ENCODE assay signal across 26 cellular contexts in genomic region chr10:124070666-124071065, GRCh38.
"Had no signal": no experiment of that assay in that cellular context is flagged by ENCODE, and none has a peak within 500 bp of the region (broad histone marks: within the 10 kb centered on the region; RNA-seq: fewer than 3 reads in every experiment).

No MANE protein-coding gene starts in this region.

- DNase-seq: colonic mucosa; effector CD4-positive, alpha-beta T cell; endodermal cell; erythroblast; foreskin melanocyte; heart left ventricle; hippocampal formation; left colon; left ventricle myocardium superior; mesenchymal stem cell; midbrain; occipital lobe; psoas muscle; retina; stimulated activated CD4-positive, alpha-beta T cell treated with anti-CD3 and anti-CD28 coated beads, Interleukin-2, amount 100 ng/mL, for 24 hours; stimulated activated CD4-positive, alpha-beta T cell treated with anti-CD3 and anti-CD28 coated beads, Interleukin-4, amount 100 ng/mL, for 4 hours; stimulated activated naive B cell treated with anti-CD40 and anti-IgM and Interleukin-4, amounts not matched to agents 10 μg/mL and 1 μg/mL and 100 μg/mL, for 72 hours; stimulated activated naive CD8-positive, alpha-beta T cell treated with anti-CD3 and anti-CD28 coated beads, Interleukin-15, amount 100 ng/mL, for 72 hours; substantia nigra; transverse colon had no signal

- H3K27me3 ChIP-seq: colonic mucosa, neural progenitor cell had no signal

- H3K36me3 Mint-ChIP-seq: natural killer cell treated with Interleukin-12 subunit alpha and Interleukin-12 subunit beta and Interleukin-15 and Interleukin-18, amount 100 ng/mL, for 72 hours had no signal

- H3K36me3 ChIP-seq: colonic mucosa, heart left ventricle, neural progenitor cell, thoracic aorta, transverse colon had no signal

- H3K79me2 ChIP-seq: parathyroid adenoma had no signal

- H2AFZ ChIP-seq: neural progenitor cell, parathyroid adenoma had no signal

- H3K9me3 Mint-ChIP-seq: endodermal cell; natural killer cell treated with Interleukin-12 subunit alpha and Interleukin-12 subunit beta and Interleukin-15 and Interleukin-18, amount 100 ng/mL, for 72 hours; stimulated activated naive B cell treated with anti-CD40 and anti-IgM and Interleukin-4, amounts not matched to agents 10 μg/mL and 1 μg/mL and 100 μg/mL, for 72 hours; stimulated activated naive CD8-positive, alpha-beta T cell treated with anti-CD3 and anti-CD28 coated beads, Interleukin-15, amount 100 ng/mL, for 72 hours had no signal

- H3K4me1 ChIP-seq: parathyroid adenoma had no signal

- H3K4me3 Mint-ChIP-seq: endodermal cell; natural killer cell treated with Interleukin-12 subunit alpha and Interleukin-12 subunit beta and Interleukin-15 and Interleukin-18, amount 100 ng/mL, for 72 hours; neural progenitor cell; stimulated activated naive B cell treated with anti-CD40 and anti-IgM and Interleukin-4, amounts not matched to agents 10 μg/mL and 1 μg/mL and 100 μg/mL, for 72 hours; stimulated activated naive CD8-positive, alpha-beta T cell treated with anti-CD3 and anti-CD28 coated beads, Interleukin-15, amount 100 ng/mL, for 72 hours had no signal

- ATAC-seq: heart left ventricle; left colon; left ventricle myocardium superior; natural killer cell treated with Interleukin-12 subunit alpha and Interleukin-12 subunit beta and Interleukin-15 and Interleukin-18, amount 100 ng/mL, for 72 hours; psoas muscle; sciatic nerve; stimulated activated naive B cell treated with anti-CD40 and anti-IgM and Interleukin-4, amounts not matched to agents 10 μg/mL and 1 μg/mL and 100 μg/mL, for 72 hours; stimulated activated naive CD8-positive, alpha-beta T cell treated with anti-CD3 and anti-CD28 coated beads, Interleukin-15, amount 100 ng/mL, for 72 hours had no signal

- H3K27ac Mint-ChIP-seq: endodermal cell; natural killer cell treated with Interleukin-12 subunit alpha and Interleukin-12 subunit beta and Interleukin-15 and Interleukin-18, amount 100 ng/mL, for 72 hours; neural progenitor cell; stimulated activated naive B cell treated with anti-CD40 and anti-IgM and Interleukin-4, amounts not matched to agents 10 μg/mL and 1 μg/mL and 100 μg/mL, for 72 hours; stimulated activated naive CD8-positive, alpha-beta T cell treated with anti-CD3 and anti-CD28 coated beads, Interleukin-15, amount 100 ng/mL, for 72 hours had no signal

- H3K9ac ChIP-seq: neural progenitor cell, parathyroid adenoma had no signal

- H3K4me2 ChIP-seq: neural progenitor cell had no signal

- H3K4me3 ChIP-seq: colonic mucosa, heart left ventricle, lung, neural progenitor cell, psoas muscle, thoracic aorta, transverse colon had no signal

- H3K27ac ChIP-seq: colonic mucosa, heart left ventricle, neural progenitor cell, parathyroid adenoma, psoas muscle, thoracic aorta had no signal

- H3K27me3 Mint-ChIP-seq: stimulated activated naive B cell treated with anti-CD40 and anti-IgM and Interleukin-4, amounts not matched to agents 10 μg/mL and 1 μg/mL and 100 μg/mL, for 72 hours had no signal

- H3K9me3 ChIP-seq: colonic mucosa, heart left ventricle, psoas muscle, thoracic aorta, transverse colon had no signal
